4 cellular contexts compared by ENCODE assay signal in the genomic region with DNA sequence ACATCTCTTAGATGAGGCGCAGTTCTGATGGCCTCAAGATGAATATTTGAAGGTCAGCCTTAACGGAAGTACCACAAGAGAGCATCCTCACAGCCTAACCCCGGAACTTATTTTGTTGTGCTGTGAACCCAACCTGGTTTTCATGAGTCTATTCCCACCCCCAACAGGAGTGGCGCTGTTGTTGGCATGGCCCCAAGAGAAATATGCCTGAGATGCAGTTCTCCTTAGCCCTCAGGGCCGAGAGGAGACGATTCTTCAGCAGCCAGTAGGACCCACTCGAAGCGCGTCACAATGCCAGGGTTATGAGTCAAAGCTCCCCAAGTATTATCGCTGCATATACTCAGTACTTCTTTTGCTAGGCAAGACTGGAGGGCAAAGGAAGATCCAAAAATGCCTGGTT.
A peak's percentile ranks its signal among the peaks of the same experiment; 100 is the strongest.
TF ChIP-seq lines count a peak whose summit lies in the region.

No MANE protein-coding gene starts in this region.

TF ChIP-seq in SK-N-SH, 30 proteins besides CTCF, POLR2A, EP300 and RAD21:
- TF ChIP-seq JUND (IDR thresholded peaks at IDR 0.05) (no peak), GATA2 (CRISPR knock-in tag; IDR thresholded peaks at IDR 0.05) (no peak), ZBTB33 (IDR thresholded peaks at IDR 0.05; ENCODE audit: borderline replicate concordance, low read depth) (no peak), GABPA (IDR thresholded peaks at IDR 0.05; ENCODE audit: low read depth) (no peak), FOXM1 (IDR thresholded peaks at IDR 0.05; ENCODE audit: low read depth) (no peak), MXI1 (IDR thresholded peaks at IDR 0.05; ENCODE audit: low read depth, low read length) (no peak), TEAD4 (IDR thresholded peaks at IDR 0.05; ENCODE audit: borderline replicate concordance, insufficient read depth) (no peak), FOSL2 (IDR thresholded peaks at IDR 0.05; ENCODE audit: borderline replicate concordance, low read depth) (no peak), TAF1 (IDR thresholded peaks at IDR 0.05; ENCODE audit: borderline replicate concordance, low read depth, low read length) (no peak), YY1 (IDR thresholded peaks at IDR 0.05; ENCODE audit: low read depth) (no peak)
- TF ChIP-seq, protein P1, sequence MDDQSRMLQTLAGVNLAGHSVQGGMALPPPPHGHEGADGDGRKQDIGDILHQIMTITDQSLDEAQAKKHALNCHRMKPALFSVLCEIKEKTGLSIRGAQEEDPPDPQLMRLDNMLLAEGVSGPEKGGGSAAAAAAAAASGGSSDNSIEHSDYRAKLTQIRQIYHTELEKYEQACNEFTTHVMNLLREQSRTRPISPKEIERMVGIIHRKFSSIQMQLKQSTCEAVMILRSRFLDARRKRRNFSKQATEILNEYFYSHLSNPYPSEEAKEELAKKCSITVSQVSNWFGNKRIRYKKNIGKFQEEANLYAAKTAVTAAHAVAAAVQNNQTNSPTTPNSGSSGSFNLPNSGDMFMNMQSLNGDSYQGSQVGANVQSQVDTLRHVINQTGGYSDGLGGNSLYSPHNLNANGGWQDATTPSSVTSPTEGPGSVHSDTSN (IDR thresholded peaks at IDR 0.05) = no peak
- TF ChIP-seq, protein P2, sequence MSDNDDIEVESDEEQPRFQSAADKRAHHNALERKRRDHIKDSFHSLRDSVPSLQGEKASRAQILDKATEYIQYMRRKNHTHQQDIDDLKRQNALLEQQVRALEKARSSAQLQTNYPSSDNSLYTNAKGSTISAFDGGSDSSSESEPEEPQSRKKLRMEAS (IDR thresholded peaks at IDR 0.05; ENCODE audit: low read depth) = no peak

TF ChIP-seq in SK-N-SH treated with all-trans-retinoic acid at 6 μM for 48 hours, 23 proteins besides CTCF, POLR2A, EP300 and RAD21:
- TF ChIP-seq, protein P3, sequence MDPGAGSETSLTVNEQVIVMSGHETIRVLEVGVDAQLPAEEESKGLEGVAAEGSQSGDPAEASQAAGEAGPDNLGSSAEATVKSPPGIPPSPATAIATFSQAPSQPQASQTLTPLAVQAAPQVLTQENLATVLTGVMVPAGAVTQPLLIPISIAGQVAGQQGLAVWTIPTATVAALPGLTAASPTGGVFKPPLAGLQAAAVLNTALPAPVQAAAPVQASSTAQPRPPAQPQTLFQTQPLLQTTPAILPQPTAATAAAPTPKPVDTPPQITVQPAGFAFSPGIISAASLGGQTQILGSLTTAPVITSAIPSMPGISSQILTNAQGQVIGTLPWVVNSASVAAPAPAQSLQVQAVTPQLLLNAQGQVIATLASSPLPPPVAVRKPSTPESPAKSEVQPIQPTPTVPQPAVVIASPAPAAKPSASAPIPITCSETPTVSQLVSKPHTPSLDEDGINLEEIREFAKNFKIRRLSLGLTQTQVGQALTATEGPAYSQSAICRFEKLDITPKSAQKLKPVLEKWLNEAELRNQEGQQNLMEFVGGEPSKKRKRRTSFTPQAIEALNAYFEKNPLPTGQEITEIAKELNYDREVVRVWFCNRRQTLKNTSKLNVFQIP (CRISPR knock-in tag; IDR thresholded peaks at IDR 0.05; ENCODE audit: borderline replicate concordance, low read depth) = no peak
- TF ChIP-seq ZFP30 (CRISPR knock-in tag; IDR thresholded peaks at IDR 0.05) = no peak
- TF ChIP-seq ISL1 (CRISPR knock-in tag; IDR thresholded peaks at IDR 0.05) = no peak
- TF ChIP-seq ZC3H10 (CRISPR knock-in tag; IDR thresholded peaks at IDR 0.05) = no peak
- no peak for TF ChIP-seq TCF4 (CRISPR knock-in tag; IDR thresholded peaks at IDR 0.05; ENCODE audit: borderline replicate concordance)
- TF ChIP-seq ZFP3 (CRISPR knock-in tag; IDR thresholded peaks at IDR 0.05) = no peak
TF ChIP-seq in SK-N-SH treated with all-trans-retinoic acid at 6 μM for 48 hours: peak in this region for 0.

TF ChIP-seq in HCT116, 20 proteins besides CTCF, POLR2A, EP300 and RAD21:
- TF ChIP-seq, protein P4, sequence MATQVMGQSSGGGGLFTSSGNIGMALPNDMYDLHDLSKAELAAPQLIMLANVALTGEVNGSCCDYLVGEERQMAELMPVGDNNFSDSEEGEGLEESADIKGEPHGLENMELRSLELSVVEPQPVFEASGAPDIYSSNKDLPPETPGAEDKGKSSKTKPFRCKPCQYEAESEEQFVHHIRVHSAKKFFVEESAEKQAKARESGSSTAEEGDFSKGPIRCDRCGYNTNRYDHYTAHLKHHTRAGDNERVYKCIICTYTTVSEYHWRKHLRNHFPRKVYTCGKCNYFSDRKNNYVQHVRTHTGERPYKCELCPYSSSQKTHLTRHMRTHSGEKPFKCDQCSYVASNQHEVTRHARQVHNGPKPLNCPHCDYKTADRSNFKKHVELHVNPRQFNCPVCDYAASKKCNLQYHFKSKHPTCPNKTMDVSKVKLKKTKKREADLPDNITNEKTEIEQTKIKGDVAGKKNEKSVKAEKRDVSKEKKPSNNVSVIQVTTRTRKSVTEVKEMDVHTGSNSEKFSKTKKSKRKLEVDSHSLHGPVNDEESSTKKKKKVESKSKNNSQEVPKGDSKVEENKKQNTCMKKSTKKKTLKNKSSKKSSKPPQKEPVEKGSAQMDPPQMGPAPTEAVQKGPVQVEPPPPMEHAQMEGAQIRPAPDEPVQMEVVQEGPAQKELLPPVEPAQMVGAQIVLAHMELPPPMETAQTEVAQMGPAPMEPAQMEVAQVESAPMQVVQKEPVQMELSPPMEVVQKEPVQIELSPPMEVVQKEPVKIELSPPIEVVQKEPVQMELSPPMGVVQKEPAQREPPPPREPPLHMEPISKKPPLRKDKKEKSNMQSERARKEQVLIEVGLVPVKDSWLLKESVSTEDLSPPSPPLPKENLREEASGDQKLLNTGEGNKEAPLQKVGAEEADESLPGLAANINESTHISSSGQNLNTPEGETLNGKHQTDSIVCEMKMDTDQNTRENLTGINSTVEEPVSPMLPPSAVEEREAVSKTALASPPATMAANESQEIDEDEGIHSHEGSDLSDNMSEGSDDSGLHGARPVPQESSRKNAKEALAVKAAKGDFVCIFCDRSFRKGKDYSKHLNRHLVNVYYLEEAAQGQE (IDR thresholded peaks at IDR 0.05; ENCODE audit: low read depth) = no peak
- TF ChIP-seq, protein P2 (IDR thresholded peaks at IDR 0.05) = no peak
- TF ChIP-seq ELF1 (IDR thresholded peaks at IDR 0.05; ENCODE audit: borderline replicate concordance, low read depth) (no peak), YY1 (IDR thresholded peaks at IDR 0.05; ENCODE audit: extremely low read depth, insufficient replicate concordance, low read depth, low read length) (no peak), TCF7L2 (IDR thresholded peaks at IDR 0.05; ENCODE audit: borderline replicate concordance, extremely low read depth, insufficient read depth, insufficient read length) (no peak), FOSL1 (IDR thresholded peaks at IDR 0.05; ENCODE audit: low read depth) (no peak), EZH2 (IDR thresholded peaks at IDR 0.05) (no peak), SP1 (IDR thresholded peaks at IDR 0.05; ENCODE audit: low read depth) (0 out of 2 replicates have a peak, but pooled peaks have one; percentile 9), ZFX (IDR thresholded peaks at IDR 0.05) (no peak), SIN3A (IDR thresholded peaks at IDR 0.05; ENCODE audit: low read depth) (no peak), CBX3 (IDR thresholded peaks at IDR 0.05; ENCODE audit: low read depth) (peak; percentile 92), POLR2AphosphoS5 (IDR thresholded peaks at IDR 0.05; ENCODE audit: low read depth, low read length) (peak; percentile 57)

TF ChIP-seq in WTC11, 78 proteins besides CTCF, POLR2A, EP300 and RAD21:
- TF ChIP-seq GABPB1 (CRISPR knock-in tag; IDR thresholded peaks at IDR 0.05) (no peak), SOX15 (CRISPR knock-in tag; IDR thresholded peaks at IDR 0.05) (no peak), NR3C1 (CRISPR knock-in tag; conservative IDR thresholded peaks at IDR 0.05; ENCODE audit: low read depth) (no peak), NR1H2 (CRISPR knock-in tag; IDR thresholded peaks at IDR 0.05) (no peak), RELA (CRISPR knock-in tag; IDR thresholded peaks at IDR 0.05; ENCODE audit: borderline replicate concordance) (no peak), GTF2I (CRISPR knock-in tag; conservative IDR thresholded peaks at IDR 0.05) (no peak), ATF6 (CRISPR knock-in tag; IDR thresholded peaks at IDR 0.05) (no peak), ZNF263 (CRISPR knock-in tag; IDR thresholded peaks at IDR 0.05; ENCODE audit: low read depth) (no peak), FOXK1 (CRISPR knock-in tag; IDR thresholded peaks at IDR 0.05) (no peak)
- TF ChIP-seq, protein P5, sequence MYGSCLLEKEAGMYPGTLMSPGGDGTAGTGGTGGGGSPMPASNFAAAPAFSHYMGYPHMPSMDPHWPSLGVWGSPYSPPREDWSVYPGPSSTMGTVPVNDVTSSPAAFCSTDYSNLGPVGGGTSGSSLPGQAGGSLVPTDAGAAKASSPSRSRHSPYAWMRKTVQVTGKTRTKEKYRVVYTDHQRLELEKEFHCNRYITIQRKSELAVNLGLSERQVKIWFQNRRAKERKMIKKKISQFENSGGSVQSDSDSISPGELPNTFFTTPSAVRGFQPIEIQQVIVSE (CRISPR knock-in tag; IDR thresholded peaks at IDR 0.05; ENCODE audit: borderline replicate concordance) = no peak
- TF ChIP-seq, protein P6, sequence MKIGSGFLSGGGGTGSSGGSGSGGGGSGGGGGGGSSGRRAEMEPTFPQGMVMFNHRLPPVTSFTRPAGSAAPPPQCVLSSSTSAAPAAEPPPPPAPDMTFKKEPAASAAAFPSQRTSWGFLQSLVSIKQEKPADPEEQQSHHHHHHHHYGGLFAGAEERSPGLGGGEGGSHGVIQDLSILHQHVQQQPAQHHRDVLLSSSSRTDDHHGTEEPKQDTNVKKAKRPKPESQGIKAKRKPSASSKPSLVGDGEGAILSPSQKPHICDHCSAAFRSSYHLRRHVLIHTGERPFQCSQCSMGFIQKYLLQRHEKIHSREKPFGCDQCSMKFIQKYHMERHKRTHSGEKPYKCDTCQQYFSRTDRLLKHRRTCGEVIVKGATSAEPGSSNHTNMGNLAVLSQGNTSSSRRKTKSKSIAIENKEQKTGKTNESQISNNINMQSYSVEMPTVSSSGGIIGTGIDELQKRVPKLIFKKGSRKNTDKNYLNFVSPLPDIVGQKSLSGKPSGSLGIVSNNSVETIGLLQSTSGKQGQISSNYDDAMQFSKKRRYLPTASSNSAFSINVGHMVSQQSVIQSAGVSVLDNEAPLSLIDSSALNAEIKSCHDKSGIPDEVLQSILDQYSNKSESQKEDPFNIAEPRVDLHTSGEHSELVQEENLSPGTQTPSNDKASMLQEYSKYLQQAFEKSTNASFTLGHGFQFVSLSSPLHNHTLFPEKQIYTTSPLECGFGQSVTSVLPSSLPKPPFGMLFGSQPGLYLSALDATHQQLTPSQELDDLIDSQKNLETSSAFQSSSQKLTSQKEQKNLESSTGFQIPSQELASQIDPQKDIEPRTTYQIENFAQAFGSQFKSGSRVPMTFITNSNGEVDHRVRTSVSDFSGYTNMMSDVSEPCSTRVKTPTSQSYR (CRISPR knock-in tag; IDR thresholded peaks at IDR 0.05) = no peak
TF ChIP-seq in WTC11: peak in this region for 0.
